24 cellular contexts compared by ENCODE assay signal in the genomic region with DNA sequence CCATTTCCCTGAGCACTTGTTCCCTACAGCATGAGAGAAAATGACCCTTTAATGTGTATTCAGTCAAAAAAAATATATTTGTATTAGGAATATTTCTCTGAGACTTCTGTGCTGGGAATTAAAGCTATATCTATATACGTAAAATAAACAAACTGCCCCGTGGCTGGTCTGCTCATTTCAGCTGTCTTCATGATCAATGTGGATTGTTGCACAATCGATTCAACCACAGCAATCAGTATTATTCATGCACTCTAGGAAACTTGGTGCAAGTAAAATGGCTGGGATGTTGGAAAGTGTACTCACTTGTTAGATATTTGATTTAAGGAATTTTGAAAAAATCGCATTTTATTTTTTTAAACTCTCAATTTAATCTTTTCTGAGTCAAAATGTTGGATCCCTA.
"Had no signal": no experiment of that assay in that cellular context is flagged by ENCODE, and none has a peak within 500 bp of the region (broad histone marks: within the 10 kb centered on the region; RNA-seq: fewer than 3 reads in every experiment).

No MANE protein-coding gene starts in this region.

- DNase-seq: activated CD4-positive, alpha-beta T cell treated with anti-CD3 and anti-CD28 coated beads for 48 hours; activated CD4-positive, alpha-beta T cell treated with anti-CD3 and anti-CD28 coated beads, Interleukin-2, amount 50 U/mL, for 4 hours; activated CD4-positive, CD25-positive, alpha-beta regulatory T cell treated with anti-CD3 and anti-CD28 coated beads, Interleukin-2, amount 50 U/mL, for 72 hours; activated CD8-positive, alpha-beta memory T cell treated with anti-CD3 and anti-CD28 coated beads, Interleukin-2, amount 50 U/mL, for 48 hours; activated CD8-positive, alpha-beta T cell treated with anti-CD3 and anti-CD28 coated beads, Interleukin-2, amount 10 ng/mL, durations not matched to agents 7 days and 5 days; activated naive CD4-positive, alpha-beta T cell treated with anti-CD3 and anti-CD28 coated beads, Interleukin-2, amount 50 U/mL, for 16 hours; activated naive CD8-positive, alpha-beta T cell treated with anti-CD3 and anti-CD28 coated beads, Interleukin-2, amount 10 ng/mL, durations not matched to agents 7 days and 5 days; activated T-cell treated with anti-CD3 and anti-CD28 coated beads, Interleukin-2, amount 50 U/mL, for 1 hour; adrenal gland; aorta; NCI-H1105; NCI-H1436 treated with DMSO at 0.1 percent for 48 hours; NCI-H187; NCI-H2081; NCI-H510A treated with DMSO at 0.1 percent for 48 hours; NCI-H69; NK-92 treated with Interleukin-12 subunit alpha and Interleukin-12 subunit beta, amount 100 ng/mL, for 24 hours; OCI-M1; Peyer's patch; Right ventricle myocardium superior had no signal

- H3K27me3 ChIP-seq: adrenal gland, Peyer's patch had no signal

- ATAC-seq: activated CD8-positive, alpha-beta T cell treated with anti-CD3 and anti-CD28 coated beads, Interleukin-2, amount 10 ng/mL, durations not matched to agents 7 days and 5 days; SK-N-SH treated with all-trans-retinoic acid at 6 μM for 48 hours; WTC11 had no signal

- H3K4me1 ChIP-seq: adrenal gland, Peyer's patch, SJSA1 had no signal

- H3K27ac ChIP-seq: adrenal gland, Peyer's patch, RWPE1, SJSA1 had no signal

- H3K36me3 ChIP-seq: adrenal gland, Peyer's patch, SJSA1 had no signal

- H3K9me3 ChIP-seq: adrenal gland, Peyer's patch, SJSA1 had no signal

- H3K4me3 ChIP-seq: adrenal gland, Peyer's patch, SJSA1 had no signal
